1 cellular context compared by ENCODE assay signal in genomic region chr7:33278095-33278494, GRCh38.
TF ChIP-seq lines count a peak whose summit lies in the region.

No MANE protein-coding gene starts in this region.

TF ChIP-seq in GM23338, 12 proteins besides CTCF, POLR2A, EP300 and RAD21 (continued from another document):
- TF ChIP-seq REST (IDR thresholded peaks at IDR 0.05; ENCODE audit: unreplicated experiment): no peak
- no peak for TF ChIP-seq STAT1 (IDR thresholded peaks at IDR 0.05; ENCODE audit: unreplicated experiment)
- no peak for TF ChIP-seq ZNF114 (CRISPR knock-in tag; IDR thresholded peaks at IDR 0.05)
- no peak for TF ChIP-seq EZH2 (IDR thresholded peaks at IDR 0.05; ENCODE audit: low read depth, unreplicated experiment)
- TF ChIP-seq, protein P1, sequence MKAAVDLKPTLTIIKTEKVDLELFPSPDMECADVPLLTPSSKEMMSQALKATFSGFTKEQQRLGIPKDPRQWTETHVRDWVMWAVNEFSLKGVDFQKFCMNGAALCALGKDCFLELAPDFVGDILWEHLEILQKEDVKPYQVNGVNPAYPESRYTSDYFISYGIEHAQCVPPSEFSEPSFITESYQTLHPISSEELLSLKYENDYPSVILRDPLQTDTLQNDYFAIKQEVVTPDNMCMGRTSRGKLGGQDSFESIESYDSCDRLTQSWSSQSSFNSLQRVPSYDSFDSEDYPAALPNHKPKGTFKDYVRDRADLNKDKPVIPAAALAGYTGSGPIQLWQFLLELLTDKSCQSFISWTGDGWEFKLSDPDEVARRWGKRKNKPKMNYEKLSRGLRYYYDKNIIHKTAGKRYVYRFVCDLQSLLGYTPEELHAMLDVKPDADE (IDR thresholded peaks at IDR 0.05): no peak
- TF ChIP-seq EZH2phosphoT487 (IDR thresholded peaks at IDR 0.05; ENCODE audit: unreplicated experiment): no peak
- no peak for TF ChIP-seq CREB1 (CRISPR knock-in tag; IDR thresholded peaks at IDR 0.05; ENCODE audit: low read depth)
- no peak for TF ChIP-seq ZNF331 (CRISPR knock-in tag; IDR thresholded peaks at IDR 0.05; ENCODE audit: low read depth)
- TF ChIP-seq NANOG (IDR thresholded peaks at IDR 0.05; ENCODE audit: borderline replicate concordance): no peak
- TF ChIP-seq, protein P2, sequence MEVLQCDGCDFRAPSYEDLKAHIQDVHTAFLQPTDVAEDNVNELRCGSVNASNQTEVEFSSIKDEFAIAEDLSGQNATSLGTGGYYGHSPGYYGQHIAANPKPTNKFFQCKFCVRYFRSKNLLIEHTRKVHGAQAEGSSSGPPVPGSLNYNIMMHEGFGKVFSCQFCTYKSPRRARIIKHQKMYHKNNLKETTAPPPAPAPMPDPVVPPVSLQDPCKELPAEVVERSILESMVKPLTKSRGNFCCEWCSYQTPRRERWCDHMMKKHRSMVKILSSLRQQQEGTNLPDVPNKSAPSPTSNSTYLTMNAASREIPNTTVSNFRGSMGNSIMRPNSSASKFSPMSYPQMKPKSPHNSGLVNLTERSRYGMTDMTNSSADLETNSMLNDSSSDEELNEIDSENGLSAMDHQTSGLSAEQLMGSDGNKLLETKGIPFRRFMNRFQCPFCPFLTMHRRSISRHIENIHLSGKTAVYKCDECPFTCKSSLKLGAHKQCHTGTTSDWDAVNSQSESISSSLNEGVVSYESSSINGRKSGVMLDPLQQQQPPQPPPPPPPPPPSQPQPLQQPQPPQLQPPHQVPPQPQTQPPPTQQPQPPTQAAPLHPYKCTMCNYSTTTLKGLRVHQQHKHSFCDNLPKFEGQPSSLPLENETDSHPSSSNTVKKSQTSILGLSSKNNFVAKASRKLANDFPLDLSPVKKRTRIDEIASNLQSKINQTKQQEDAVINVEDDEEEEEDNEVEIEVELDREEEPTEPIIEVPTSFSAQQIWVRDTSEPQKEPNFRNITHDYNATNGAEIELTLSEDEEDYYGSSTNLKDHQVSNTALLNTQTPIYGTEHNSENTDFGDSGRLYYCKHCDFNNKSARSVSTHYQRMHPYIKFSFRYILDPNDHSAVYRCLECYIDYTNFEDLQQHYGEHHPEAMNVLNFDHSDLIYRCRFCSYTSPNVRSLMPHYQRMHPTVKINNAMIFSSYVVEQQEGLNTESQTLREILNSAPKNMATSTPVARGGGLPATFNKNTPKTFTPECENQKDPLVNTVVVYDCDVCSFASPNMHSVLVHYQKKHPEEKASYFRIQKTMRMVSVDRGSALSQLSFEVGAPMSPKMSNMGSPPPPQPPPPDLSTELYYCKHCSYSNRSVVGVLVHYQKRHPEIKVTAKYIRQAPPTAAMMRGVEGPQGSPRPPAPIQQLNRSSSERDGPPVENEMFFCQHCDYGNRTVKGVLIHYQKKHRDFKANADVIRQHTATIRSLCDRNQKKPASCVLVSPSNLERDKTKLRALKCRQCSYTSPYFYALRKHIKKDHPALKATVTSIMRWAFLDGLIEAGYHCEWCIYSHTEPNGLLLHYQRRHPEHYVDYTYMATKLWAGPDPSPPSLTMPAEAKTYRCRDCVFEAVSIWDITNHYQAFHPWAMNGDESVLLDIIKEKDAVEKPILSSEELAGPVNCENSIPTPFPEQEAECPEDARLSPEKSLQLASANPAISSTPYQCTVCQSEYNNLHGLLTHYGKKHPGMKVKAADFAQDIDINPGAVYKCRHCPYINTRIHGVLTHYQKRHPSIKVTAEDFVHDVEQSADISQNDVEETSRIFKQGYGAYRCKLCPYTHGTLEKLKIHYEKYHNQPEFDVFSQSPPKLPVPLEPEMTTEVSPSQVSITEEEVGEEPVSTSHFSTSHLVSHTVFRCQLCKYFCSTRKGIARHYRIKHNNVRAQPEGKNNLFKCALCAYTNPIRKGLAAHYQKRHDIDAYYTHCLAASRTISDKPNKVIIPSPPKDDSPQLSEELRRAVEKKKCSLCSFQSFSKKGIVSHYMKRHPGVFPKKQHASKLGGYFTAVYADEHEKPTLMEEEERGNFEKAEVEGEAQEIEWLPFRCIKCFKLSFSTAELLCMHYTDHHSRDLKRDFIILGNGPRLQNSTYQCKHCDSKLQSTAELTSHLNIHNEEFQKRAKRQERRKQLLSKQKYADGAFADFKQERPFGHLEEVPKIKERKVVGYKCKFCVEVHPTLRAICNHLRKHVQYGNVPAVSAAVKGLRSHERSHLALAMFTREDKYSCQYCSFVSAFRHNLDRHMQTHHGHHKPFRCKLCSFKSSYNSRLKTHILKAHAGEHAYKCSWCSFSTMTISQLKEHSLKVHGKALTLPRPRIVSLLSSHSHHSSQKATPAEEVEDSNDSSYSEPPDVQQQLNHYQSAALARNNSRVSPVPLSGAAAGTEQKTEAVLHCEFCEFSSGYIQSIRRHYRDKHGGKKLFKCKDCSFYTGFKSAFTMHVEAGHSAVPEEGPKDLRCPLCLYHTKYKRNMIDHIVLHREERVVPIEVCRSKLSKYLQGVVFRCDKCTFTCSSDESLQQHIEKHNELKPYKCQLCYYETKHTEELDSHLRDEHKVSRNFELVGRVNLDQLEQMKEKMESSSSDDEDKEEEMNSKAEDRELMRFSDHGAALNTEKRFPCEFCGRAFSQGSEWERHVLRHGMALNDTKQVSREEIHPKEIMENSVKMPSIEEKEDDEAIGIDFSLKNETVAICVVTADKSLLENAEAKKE (CRISPR knock-in tag; IDR thresholded peaks at IDR 0.05): no peak
